Comparison of ENCODE assay signal across 7 cellular contexts in the genomic region with DNA sequence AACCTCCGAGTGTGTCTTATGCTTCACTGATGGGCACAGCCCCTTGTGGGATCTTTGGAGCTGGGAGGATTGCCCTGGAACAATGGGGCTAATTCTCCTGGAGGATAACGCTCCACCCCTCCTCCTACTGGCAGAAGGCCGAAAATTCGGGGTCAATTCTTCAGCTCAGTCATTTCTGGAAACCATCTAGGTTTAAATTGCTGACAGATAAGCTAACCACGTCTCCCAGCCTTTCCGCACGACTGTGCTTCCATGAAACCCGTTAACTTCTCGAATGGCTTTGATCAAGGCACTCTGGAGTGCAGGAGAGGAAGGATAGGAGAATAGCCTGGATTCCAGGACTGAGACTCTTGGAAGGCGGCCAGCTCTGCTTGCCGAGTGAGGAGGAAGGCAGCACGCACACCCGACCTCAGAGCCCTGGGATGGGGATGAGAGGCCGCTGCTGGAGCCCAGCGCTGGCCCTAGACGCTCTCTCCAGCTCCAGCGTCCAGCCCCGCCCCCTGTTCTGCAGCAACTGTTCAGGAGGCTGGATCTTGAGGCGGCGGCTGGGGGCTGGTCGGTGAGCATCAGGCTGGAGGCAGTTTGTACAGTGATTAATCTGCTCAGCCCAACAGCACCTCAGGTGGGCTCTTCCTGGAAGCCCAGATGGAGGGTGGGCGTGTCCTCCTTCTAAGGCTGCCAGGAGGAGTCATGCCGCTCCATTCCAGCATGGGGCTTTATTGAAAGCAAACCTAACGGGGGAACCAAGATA.
DNase-seq lines count a peak whose midpoint lies in the region; ATAC-seq and TF ChIP-seq lines count a peak whose summit lies in the region.

No MANE protein-coding gene starts in this region.

- H3K27ac ChIP-seq in transverse colon: peak overlapping the region in 3 of 4 donors; percentile 39 to 48 (median 42)

- no peaks in the 10 kb centered on the region for H3K27me3 ChIP-seq in kidney epithelial cell (ENCODE audit: control insufficient read depth, insufficient read depth, low read length)
- H3K27me3 ChIP-seq in transverse colon: no peaks in the 10 kb centered on the region

- no peak overlapping the region for H3K4me3 ChIP-seq in kidney epithelial cell (ENCODE audit: low read depth, low read length)
- H3K4me3 ChIP-seq in transverse colon: no peak overlapping the region

- H3K36me3 ChIP-seq in kidney epithelial cell (ENCODE audit: control insufficient read depth, insufficient read depth, low read length) (no peaks in the 10 kb centered on the region), transverse colon (no peaks in the 10 kb centered on the region)

- TF ChIP-seq CTCF in kidney epithelial cell (IDR thresholded peaks at IDR 0.05; ENCODE audit: insufficient read depth, low read length, poor library complexity, severe bottlenecking) (no peak), transverse colon (IDR thresholded peaks at IDR 0.05) (no peak)

- H3K4me1 ChIP-seq in transverse colon: peaks cover 0 to 12% (median 9%) of the 10 kb centered on the region in 4 donors

- intact Hi-C loops in transverse colon (cut with DNase I; ENCODE audit: low total_unique reads): no loop called here

- no peak for TF ChIP-seq POLR2A in transverse colon (IDR thresholded peaks at IDR 0.05)

- H3K9me3 ChIP-seq in transverse colon: no peaks in the 10 kb centered on the region

- TF ChIP-seq EP300 in transverse colon (IDR thresholded peaks at IDR 0.05; ENCODE audit: low read depth): no peak

- WGBS in transverse colon (ENCODE audit: low coverage in 1 of 2), 2 donors: 40 to 43% methylated on average over 2 to 23 of the region's 24 CpGs

- peak; percentile 78 for DNase-seq in NCI-H1105 treated with DMSO at 0.1 percent for 48 hours (lab: John Stamatoyannopoulos, UW)
- DNase-seq in astrocyte of the hippocampus (ENCODE audit: low read depth, low spot score): peak; percentile 96
- peak; percentile 12 for DNase-seq in kidney epithelial cell (ENCODE audit: low read depth)
- DNase-seq in transverse colon: peak; percentile 32
- no peak for DNase-seq in epidermal melanocyte (ENCODE audit: insufficient read length, low spot score)
- DNase-seq in activated CD4-positive, alpha-beta T cell treated with anti-CD3 and anti-CD28 coated beads for 48 hours: no peak

- no peak for ATAC-seq in HG03432 (IDR thresholded peaks at IDR 0.05; ENCODE audit: unreplicated experiment)

- in situ Hi-C loops in transverse colon (cut with MboI; ENCODE audit: low pct_ligation_motif_present in 1 of 4, low pct_unique_long_range_greater_than_20kb in 1 of 4, low sequenced_read_pairs in 3 of 4): loop anchor here in 1 of 4 donors (10.0 kb wide), 1 partner anchor 200 kb away; no protein-coding TSS in a partner anchor

Comparison
In these comparisons a context has a peak if more than half of its experiments do, and no peak if none do; other contexts are left out.
1. DNase-seq: peak in NCI-H1105 treated with DMSO at 0.1 percent for 48 hours (single experiment), astrocyte of the hippocampus (single experiment), kidney epithelial cell (single experiment) and transverse colon (single experiment); none in epidermal melanocyte (single experiment) and activated CD4-positive, alpha-beta T cell treated with anti-CD3 and anti-CD28 coated beads for 48 hours (single experiment).